In the genomic region with DNA sequence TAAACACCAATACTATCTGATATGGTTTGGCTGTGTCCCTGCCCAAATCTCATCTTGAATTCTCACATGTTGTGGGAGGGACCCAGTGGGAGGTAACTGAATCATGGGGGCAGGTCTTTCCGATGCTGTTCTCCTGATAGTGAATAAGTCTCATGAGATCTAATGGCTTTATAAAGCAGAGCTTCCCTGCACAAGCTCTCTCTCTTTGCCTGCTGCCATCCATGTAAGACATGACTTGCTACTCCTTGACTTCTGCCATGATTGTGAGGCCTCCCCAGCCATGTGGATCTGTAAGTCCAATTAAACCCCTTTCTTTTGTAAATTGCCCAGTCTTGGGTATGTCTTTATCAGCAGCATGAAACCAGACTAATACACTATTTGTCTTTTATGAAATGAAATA, we compare ENCODE assay signal across 1 cellular context. TPM values are rescaled to one million over a fixed set of nuclear protein-coding genes. Genes with fewer than 3 reads are reported as not detected.
"Had no signal": no experiment of that assay in that cellular context is flagged by ENCODE, and none has a peak within 500 bp of the region (broad histone marks: within the 10 kb centered on the region; RNA-seq: fewer than 3 reads in every experiment).

No MANE protein-coding gene starts in this region.

RNA-seq across cellular contexts. Expression of a gene that starts 9.3 kb away (rescaled TPM):
- total RNA-seq: LHCN-M2 had no signal
